In the genomic region with DNA sequence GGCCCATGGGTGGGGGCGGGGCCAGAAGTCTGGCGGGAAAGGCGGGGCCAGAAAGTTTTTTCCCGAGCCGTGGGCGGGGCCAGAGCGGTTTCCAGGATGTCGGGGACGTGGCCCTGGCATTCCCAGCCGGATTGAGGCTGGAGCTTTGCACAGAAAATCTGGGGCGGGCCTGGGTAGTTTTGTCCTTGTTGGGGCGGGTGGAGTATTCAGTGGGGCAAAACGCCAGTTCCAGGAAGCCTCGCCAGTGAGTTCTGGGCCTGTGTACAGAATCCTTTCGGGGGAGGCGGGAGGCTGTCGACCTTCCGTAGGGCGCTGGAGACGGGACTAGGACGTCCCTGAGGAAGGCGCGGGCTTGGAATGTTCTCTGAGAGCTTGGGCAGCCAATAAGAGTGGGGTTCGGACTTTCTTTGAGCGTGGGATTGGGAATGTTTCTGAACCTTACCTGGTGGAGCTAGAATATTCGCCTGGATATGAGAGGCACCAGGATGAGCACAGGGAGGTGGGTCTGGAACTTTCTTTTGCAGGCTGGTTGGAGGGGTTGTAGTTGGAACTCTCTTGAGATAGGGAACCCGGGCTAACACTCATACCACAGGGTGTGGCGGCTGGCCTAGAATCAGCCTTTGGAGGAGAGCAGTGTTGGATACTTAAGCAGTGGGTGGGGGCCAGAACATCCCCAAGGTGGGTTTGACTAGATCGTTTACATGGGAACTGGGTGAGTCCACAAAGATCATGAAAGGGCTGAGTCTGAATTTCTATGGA, we compare ENCODE assay signal across 7 cellular contexts. TPM values are rescaled to one million over a fixed set of nuclear protein-coding genes. Genes with fewer than 3 reads are reported as not detected.
DNase-seq lines count a peak whose midpoint lies in the region; ATAC-seq and TF ChIP-seq lines count a peak whose summit lies in the region.

No MANE protein-coding gene starts in this region.

- TF ChIP-seq CTCF in HEK293 (tag by site-specific recombination; IDR thresholded peaks at IDR 0.05) (no peak), VCaP (conservative IDR thresholded peaks at IDR 0.05) (no peak), gastroesophageal sphincter (IDR thresholded peaks at IDR 0.05) (no peak), sigmoid colon (IDR thresholded peaks at IDR 0.05) (no peak)

- H3K27ac ChIP-seq in HEK293 (ENCODE audit: extremely low read depth, low read depth, low read length) (peak overlapping the region; percentile 67), VCaP (peak overlapping the region; percentile 94), gastroesophageal sphincter (peak overlapping the region; percentile 70 to 99 (median 90)), sigmoid colon (peak overlapping the region; percentile 88 to 98 (median 92))

- peak; percentile 81 for DNase-seq in sigmoid colon
- no peak for DNase-seq in dermis blood vessel endothelial cell
- no peak for DNase-seq in CD1c-positive myeloid dendritic cell (ENCODE audit: extremely low spot score)
- DNase-seq in cerebellum (ENCODE audit: low spot score): no peak

- peaks cover 16 to 36% of the 10 kb centered on the region in 2 experiments; a peak in 2 of 3 replicates for H3K36me3 ChIP-seq in HEK293 (ENCODE audit: control insufficient read depth in 2 of 2, insufficient read depth in 1 of 2, low read length in 2 of 2)
- peaks cover 0 to 45% of the 10 kb centered on the region in 2 donors for H3K36me3 ChIP-seq in gastroesophageal sphincter
- peaks cover 19 to 45% (median 32%) of the 10 kb centered on the region in 4 donors for H3K36me3 ChIP-seq in sigmoid colon

- CTCF ChIA-PET in HEK293 (lab: Yijun Ruan, JAX): interaction anchor here (0.5 to 3.3 kb wide), 6 partner anchors 12 to 26 kb away, joined by 3 to 44 read pairs (median 4); no protein-coding TSS in a partner anchor

- TF ChIP-seq POLR2A in gastroesophageal sphincter (IDR thresholded peaks at IDR 0.05) (peak in 1 of 2 donors; percentile 13), sigmoid colon (IDR thresholded peaks at IDR 0.05) (no peak)

- POLR2A ChIA-PET in HEK293 (lab: Yijun Ruan, JAX): interaction anchor here (0.9 to 3.7 kb wide), 16 partner anchors 10 to 258 kb away, joined by 3 to 108 read pairs (median 8); a partner anchor contains a TSS

- intact Hi-C loops in sigmoid colon (cut with DNase I): loop anchor here (1.0 kb wide), 1 partner anchor 16 kb away; no protein-coding TSS in a partner anchor

- ATAC-seq in gastroesophageal sphincter: peak; percentile 71

- H3K4me1 ChIP-seq in HEK293 (ENCODE audit: control insufficient read depth, insufficient read depth, low read length) (peaks cover 19% of the 10 kb centered on the region), gastroesophageal sphincter (peaks cover 3 to 47% (median 16%) of the 10 kb centered on the region in 3 donors), sigmoid colon (peaks cover 0 to 35% (median 30%) of the 10 kb centered on the region in 4 donors)

- H3K4me3 ChIP-seq in HEK293 (ENCODE audit: low read depth, low read length) (peak overlapping the region; percentile 47), gastroesophageal sphincter (peak overlapping the region; percentile 12 to 61), sigmoid colon (peak overlapping the region; percentile 30 to 69 (median 58))

- WGBS in gastroesophageal sphincter (ENCODE audit: low coverage in 1 of 2), 2 donors: 8 to 33% methylated on average over 2 to 8 of the region's 29 CpGs
- WGBS in sigmoid colon, 2 donors: 3 to 8% methylated on average over 29 of the region's 29 CpGs

- H3K27me3 ChIP-seq in gastroesophageal sphincter (no peaks in the 10 kb centered on the region), sigmoid colon (no peaks in the 10 kb centered on the region)

- TF ChIP-seq EP300 in gastroesophageal sphincter (IDR thresholded peaks at IDR 0.05) (no peak), sigmoid colon (IDR thresholded peaks at IDR 0.05) (peak in 2 of 4 donors; percentile 6 to 45)

- H3K9me3 ChIP-seq in HEK293 (ENCODE audit: control insufficient read depth, insufficient read depth, low read depth, low read length) (no peaks in the 10 kb centered on the region), gastroesophageal sphincter (no peaks in the 10 kb centered on the region), sigmoid colon (no peaks in the 10 kb centered on the region)

TF ChIP-seq in HEK293, 187 proteins besides CTCF, POLR2A, EP300 and RAD21 (continues in another document):
- TF ChIP-seq, protein P1, sequence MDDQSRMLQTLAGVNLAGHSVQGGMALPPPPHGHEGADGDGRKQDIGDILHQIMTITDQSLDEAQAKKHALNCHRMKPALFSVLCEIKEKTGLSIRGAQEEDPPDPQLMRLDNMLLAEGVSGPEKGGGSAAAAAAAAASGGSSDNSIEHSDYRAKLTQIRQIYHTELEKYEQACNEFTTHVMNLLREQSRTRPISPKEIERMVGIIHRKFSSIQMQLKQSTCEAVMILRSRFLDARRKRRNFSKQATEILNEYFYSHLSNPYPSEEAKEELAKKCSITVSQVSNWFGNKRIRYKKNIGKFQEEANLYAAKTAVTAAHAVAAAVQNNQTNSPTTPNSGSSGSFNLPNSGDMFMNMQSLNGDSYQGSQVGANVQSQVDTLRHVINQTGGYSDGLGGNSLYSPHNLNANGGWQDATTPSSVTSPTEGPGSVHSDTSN (CRISPR knock-in tag; IDR thresholded peaks at IDR 0.05): no peak
- TF ChIP-seq ZNF274 (IDR thresholded peaks at IDR 0.05; ENCODE audit: low read length) (no peak), ZNF274 (tag by site-specific recombination; IDR thresholded peaks at IDR 0.05; ENCODE audit: borderline replicate concordance) (no peak), ZNF600 (tag by site-specific recombination; IDR thresholded peaks at IDR 0.05) (0 out of 2 replicates have a peak, but pooled peaks have one; percentile 24), SP7 (tag by site-specific recombination; IDR thresholded peaks at IDR 0.05) (0 out of 2 replicates have a peak, but pooled peaks have one; percentile 36), RBAK (tag by site-specific recombination; IDR thresholded peaks at IDR 0.05) (no peak), ZNF292 (tag by site-specific recombination; IDR thresholded peaks at IDR 0.05; ENCODE audit: borderline replicate concordance, low read depth) (no peak), ZNF777 (tag by site-specific recombination; IDR thresholded peaks at IDR 0.05; ENCODE audit: borderline replicate concordance) (peak; percentile 72; the same call in 1 of the 2 replicates), IKZF3 (tag by site-specific recombination; IDR thresholded peaks at IDR 0.05) (peak; percentile 91), ZBTB48 (tag by site-specific recombination; IDR thresholded peaks at IDR 0.05) (peak; percentile 84)
- TF ChIP-seq, protein P2, sequence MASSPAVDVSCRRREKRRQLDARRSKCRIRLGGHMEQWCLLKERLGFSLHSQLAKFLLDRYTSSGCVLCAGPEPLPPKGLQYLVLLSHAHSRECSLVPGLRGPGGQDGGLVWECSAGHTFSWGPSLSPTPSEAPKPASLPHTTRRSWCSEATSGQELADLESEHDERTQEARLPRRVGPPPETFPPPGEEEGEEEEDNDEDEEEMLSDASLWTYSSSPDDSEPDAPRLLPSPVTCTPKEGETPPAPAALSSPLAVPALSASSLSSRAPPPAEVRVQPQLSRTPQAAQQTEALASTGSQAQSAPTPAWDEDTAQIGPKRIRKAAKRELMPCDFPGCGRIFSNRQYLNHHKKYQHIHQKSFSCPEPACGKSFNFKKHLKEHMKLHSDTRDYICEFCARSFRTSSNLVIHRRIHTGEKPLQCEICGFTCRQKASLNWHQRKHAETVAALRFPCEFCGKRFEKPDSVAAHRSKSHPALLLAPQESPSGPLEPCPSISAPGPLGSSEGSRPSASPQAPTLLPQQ (tag by site-specific recombination; IDR thresholded peaks at IDR 0.05): peak; percentile 29
- TF ChIP-seq, protein P3, sequence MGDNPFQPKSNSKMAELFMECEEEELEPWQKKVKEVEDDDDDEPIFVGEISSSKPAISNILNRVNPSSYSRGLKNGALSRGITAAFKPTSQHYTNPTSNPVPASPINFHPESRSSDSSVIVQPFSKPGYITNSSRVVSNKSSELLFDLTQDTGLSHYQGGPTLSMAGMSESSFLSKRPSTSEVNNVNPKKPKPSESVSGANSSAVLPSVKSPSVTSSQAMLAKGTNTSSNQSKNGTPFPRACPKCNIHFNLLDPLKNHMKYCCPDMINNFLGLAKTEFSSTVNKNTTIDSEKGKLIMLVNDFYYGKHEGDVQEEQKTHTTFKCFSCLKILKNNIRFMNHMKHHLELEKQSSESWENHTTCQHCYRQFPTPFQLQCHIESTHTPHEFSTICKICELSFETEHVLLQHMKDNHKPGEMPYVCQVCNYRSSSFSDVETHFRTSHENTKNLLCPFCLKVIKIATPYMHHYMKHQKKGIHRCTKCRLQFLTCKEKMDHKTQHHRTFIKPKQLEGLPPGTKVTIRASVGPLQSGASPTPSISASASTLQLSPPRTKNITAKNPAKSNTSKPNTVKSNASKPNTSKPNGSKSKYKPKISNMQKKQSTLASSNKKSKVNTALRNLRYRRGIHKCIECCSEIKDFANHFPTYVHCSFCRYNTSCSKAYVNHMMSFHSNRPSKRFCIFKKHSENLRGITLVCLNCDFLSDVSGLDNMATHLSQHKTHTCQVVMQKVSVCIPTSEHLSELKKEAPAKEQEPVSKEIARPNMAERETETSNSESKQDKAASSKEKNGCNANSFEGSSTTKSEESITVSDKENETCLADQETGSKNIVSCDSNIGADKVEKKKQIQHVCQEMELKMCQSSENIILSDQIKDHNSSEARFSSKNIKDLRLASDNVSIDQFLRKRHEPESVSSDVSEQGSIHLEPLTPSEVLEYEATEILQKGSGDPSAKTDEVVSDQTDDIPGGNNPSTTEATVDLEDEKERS (tag by site-specific recombination; IDR thresholded peaks at IDR 0.05): no peak

RNA-seq across cellular contexts. Expression of a gene that starts 1.3 kb away (rescaled TPM):
- 10 to 100 TPM; 17.3 to 36.9 (median 28.5) TPM for total RNA-seq in gastroesophageal sphincter
- 10 to 100 TPM; 13.2 to 33.1 (median 20.9) TPM for total RNA-seq in sigmoid colon
- polyA plus RNA-seq in sigmoid colon: 10 to 100 TPM; 16.2 to 42.8 (median 18.7) TPM
- total RNA-seq in dermis blood vessel endothelial cell: 3.4 and 4.9 TPM in 2 replicates
- total RNA-seq in cerebellum: 6.4 TPM

RNA-seq across cellular contexts. Expression of a gene that starts 17.1 kb away (rescaled TPM):
- total RNA-seq in gastroesophageal sphincter (10 to 100 TPM in 2 of 4 donors, 1 to 10 TPM in 2; 5.0 to 14.7 (median 11.7) TPM), sigmoid colon (10 to 100 TPM in 3 of 4 donors, 1 to 10 TPM in 1; 8.6 to 16.3 (median 14.8) TPM), dermis blood vessel endothelial cell (1.1 and 1.5 TPM in 2 replicates), cerebellum (3.0 TPM)
- polyA plus RNA-seq in sigmoid colon: 10 to 100 TPM in 1 of 3 donors, 1 to 10 TPM in 2; 3.0 to 10.7 (median 7.8) TPM

RNA-seq across cellular contexts. Expression of a gene that starts 26.6 kb away (rescaled TPM):
- total RNA-seq in gastroesophageal sphincter (10 to 100 TPM in 2 of 4 donors, 1 to 10 TPM in 2; 3.6 to 11.4 (median 10.2) TPM), sigmoid colon (1 to 10 TPM; 2.5 to 5.4 (median 4.2) TPM), dermis blood vessel endothelial cell (24.5 and 26.9 TPM in 2 replicates), cerebellum (2.2 TPM)
- polyA plus RNA-seq in sigmoid colon: 10 to 100 TPM; 16.2 to 39.5 (median 19.7) TPM

RNA-seq across cellular contexts. Expression of a gene that starts 52.1 kb away (rescaled TPM):
- total RNA-seq in gastroesophageal sphincter (10 to 100 TPM in 1 of 4 donors, 1 to 10 TPM in 3; 1.4 to 19.7 (median 7.0) TPM), sigmoid colon (10 to 100 TPM in 2 of 4 donors, 1 to 10 TPM in 2; 6.9 to 19.4 (median 8.9) TPM), dermis blood vessel endothelial cell (not detected in 2 replicates), cerebellum (0.54 TPM)
- polyA plus RNA-seq in sigmoid colon: 10 to 100 TPM in 1 of 3 donors, 1 to 10 TPM in 2; 5.4 to 10.6 (median 6.7) TPM
